Comparison of ENCODE assay signal across 13 cellular contexts in the genomic region with DNA sequence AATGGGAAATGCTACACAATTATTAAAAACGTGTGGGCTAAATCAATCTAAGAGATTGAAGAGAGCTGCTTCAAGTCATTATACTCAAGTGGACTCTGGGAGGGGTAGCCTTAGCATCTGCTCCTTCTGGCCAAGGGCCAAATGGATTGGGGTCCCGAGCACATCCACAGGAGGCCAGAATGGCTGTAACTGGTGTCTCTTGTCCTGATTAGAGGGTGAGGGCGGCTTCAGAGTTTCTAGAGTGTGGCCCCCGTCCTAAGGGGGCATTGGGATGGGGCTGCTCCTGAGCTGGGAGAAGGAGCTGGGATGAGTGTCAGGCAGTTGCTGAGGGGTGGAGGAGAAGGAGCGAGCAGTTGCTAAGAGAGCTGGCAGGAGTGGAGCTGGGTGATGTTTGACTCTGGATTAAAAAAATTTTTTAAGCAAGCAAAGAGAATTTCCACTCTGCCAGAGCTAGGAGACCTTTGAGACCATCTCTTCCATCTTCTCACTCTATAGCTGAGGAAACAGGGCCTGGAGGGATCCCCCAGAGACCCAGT.
"Had no signal": no experiment of that assay in that cellular context is flagged by ENCODE, and none has a peak within 500 bp of the region (broad histone marks: within the 10 kb centered on the region; RNA-seq: fewer than 3 reads in every experiment).

No MANE protein-coding gene starts in this region.

- ATAC-seq: effector memory CD8-positive, alpha-beta T cell; stimulated activated naive CD8-positive, alpha-beta T cell treated with anti-CD3 and anti-CD28 coated beads, Interleukin-15, Interleukin-2, amounts not matched to agents 100 U/mL and 50 U/mL, for 24 hours had no signal

- H3K9me3 ChIP-seq: transverse colon had no signal

- H3K4me3 Mint-ChIP-seq: activated naive CD8-positive, alpha-beta T cell; effector memory CD8-positive, alpha-beta T cell; immature natural killer cell; memory B cell; neural crest cell had no signal

- H3K36me3 Mint-ChIP-seq: activated naive CD8-positive, alpha-beta T cell; memory B cell had no signal

- H3K36me3 ChIP-seq: esophagus squamous epithelium, transverse colon had no signal

- H3K27ac Mint-ChIP-seq: activated naive CD8-positive, alpha-beta T cell; effector memory CD8-positive, alpha-beta T cell; immature natural killer cell; memory B cell; progenitor cell of endocrine pancreas had no signal

- H3K4me1 ChIP-seq: transverse colon had no signal

- H3K27me3 ChIP-seq: esophagus squamous epithelium, transverse colon had no signal

- H3K27me3 Mint-ChIP-seq: activated naive CD8-positive, alpha-beta T cell had no signal

- H3K4me1 Mint-ChIP-seq: immature natural killer cell, memory B cell had no signal

- H3K27ac ChIP-seq: esophagus squamous epithelium, transverse colon had no signal

- DNase-seq: activated CD4-positive, alpha-beta T cell treated with anti-CD3 and anti-CD28 coated beads, Interleukin-2, amount 50 U/mL, for 1 hour; activated CD4-positive, CD25-positive, alpha-beta regulatory T cell treated with anti-CD3 and anti-CD28 coated beads, Interleukin-2, amount 50 U/mL, for 72 hours; effector memory CD8-positive, alpha-beta T cell; esophagus squamous epithelium; immature natural killer cell; stimulated activated naive CD8-positive, alpha-beta T cell treated with anti-CD3 and anti-CD28 coated beads, Interleukin-15, Interleukin-2, amounts not matched to agents 100 U/mL and 50 U/mL, for 24 hours; substantia nigra; T1000; transverse colon had no signal

- H3K4me3 ChIP-seq: esophagus squamous epithelium, transverse colon had no signal
